Comparison of ENCODE assay signal across 8 cellular contexts in genomic region chr17:40112718-40113109, GRCh38. TPM values are rescaled to one million over a fixed set of nuclear protein-coding genes. Genes with fewer than 3 reads are reported as not detected.
DNase-seq lines count a peak whose midpoint lies in the region; ATAC-seq and TF ChIP-seq lines count a peak whose summit lies in the region.

No MANE protein-coding gene starts in this region.

- H2AFZ ChIP-seq in OCI-LY7 (ENCODE audit: low read length), result peak overlapping the region; percentile 88

- no peak overlapping the region for H3K4me3 ChIP-seq in BLaER1 treated with 17β-estradiol and CSF1 and Interleukin-3, amounts not matched to agents 10 nM and 100 nM
- H3K4me3 ChIP-seq in OCI-LY7 (ENCODE audit: low read depth, low read length, poor library complexity, severe bottlenecking) (peak overlapping the region; percentile 64), esophagus (ENCODE audit: low read depth in 1 of 2, low read length in 2 of 2) (no peak overlapping the region), neutrophil (ENCODE audit: low read depth in 1 of 2, low read length in 1 of 2) (no peak overlapping the region)

- intact Hi-C loops in OCI-LY7 (cut with micrococcal nuclease; ENCODE audit: unreplicated experiment), result loop anchor here (1.0 to 5.0 kb wide), 4 partner anchors 28 to 175 kb away; partner anchors contain the start of genes CASC3 and CDC6

- no peaks in the 10 kb centered on the region for H4K20me1 ChIP-seq in BLaER1 treated with 17β-estradiol and CSF1 and Interleukin-3, amounts not matched to agents 10 nM and 100 nM
- H4K20me1 ChIP-seq in OCI-LY7 (ENCODE audit: insufficient read depth, low read length), result no peaks in the 10 kb centered on the region

- peaks cover 61 to 66% (median 64%) of the 10 kb centered on the region in 10 experiments for H3K4me1 ChIP-seq in BLaER1 treated with 17β-estradiol and CSF1 and Interleukin-3, amounts not matched to agents 10 nM and 100 nM
- H3K4me1 ChIP-seq in OCI-LY7 (ENCODE audit: insufficient read depth, low read length, poor library complexity, severe bottlenecking) (peaks cover 66% of the 10 kb centered on the region), esophagus (ENCODE audit: control insufficient read depth in 2 of 2, insufficient read depth in 2 of 2, low read length in 1 of 2) (peaks cover 8 to 10% of the 10 kb centered on the region in 2 donors), neutrophil (ENCODE audit: control insufficient read depth in 1 of 2, insufficient read depth in 1 of 2, low read depth in 1 of 2, low read length in 1 of 2) (peaks cover 47 to 52% of the 10 kb centered on the region in 2 experiments)

- peak overlapping the region; percentile 25 to 96 (median 88); a peak in 21 of 22 replicates for H3K27ac ChIP-seq in BLaER1 treated with 17β-estradiol and CSF1 and Interleukin-3, amounts not matched to agents 10 nM and 100 nM
- H3K27ac ChIP-seq in OCI-LY7 (ENCODE audit: low read depth, low read length, poor library complexity, severe bottlenecking) (peak overlapping the region; percentile 78), esophagus (ENCODE audit: low read depth in 2 of 2, low read length in 1 of 2) (peak overlapping the region; percentile 89 to 97), neutrophil (peak overlapping the region; percentile 64)

- no peaks in the 10 kb centered on the region for H3K9me2 ChIP-seq in OCI-LY7 (ENCODE audit: insufficient read depth, low read length)

- no peaks in the 10 kb centered on the region for H3K36me3 ChIP-seq in BLaER1 treated with 17β-estradiol and CSF1 and Interleukin-3, amounts not matched to agents 10 nM and 100 nM
- H3K36me3 ChIP-seq in OCI-LY7 (ENCODE audit: insufficient read depth, low read length), result no peaks in the 10 kb centered on the region
- H3K36me3 ChIP-seq in esophagus (ENCODE audit: control insufficient read depth in 2 of 2, insufficient read depth in 2 of 2, low read length in 1 of 2), result no peaks in the 10 kb centered on the region
- no peaks in the 10 kb centered on the region for H3K36me3 ChIP-seq in neutrophil

- no peak for ATAC-seq in HG03457 (IDR thresholded peaks at IDR 0.05; ENCODE audit: unreplicated experiment)
- no peak for ATAC-seq in GM21390 (IDR thresholded peaks at IDR 0.05; ENCODE audit: unreplicated experiment)
- no peak for ATAC-seq in HG02623 (IDR thresholded peaks at IDR 0.05; ENCODE audit: unreplicated experiment)

- H3K27me3 ChIP-seq in BLaER1 treated with 17β-estradiol and CSF1 and Interleukin-3, amounts not matched to agents 10 nM and 100 nM, result no peaks in the 10 kb centered on the region
- H3K27me3 ChIP-seq in esophagus (ENCODE audit: control insufficient read depth in 1 of 2, insufficient read depth in 2 of 2, low read length in 2 of 2) (no peaks in the 10 kb centered on the region), neutrophil (no peaks in the 10 kb centered on the region)

- CTCF ChIA-PET in OCI-LY7 (lab: Charles Lee; ENCODE audit: unreplicated experiment), result interaction anchor here (0.5 to 2.8 kb wide), 11 partner anchors 10 to 105 kb away, joined by 3 to 21 read pairs (median 6); partner anchors contain the start of genes CASC3, MSL1 and NR1D1

- POLR2A ChIA-PET in OCI-LY7 (lab: Charles Lee), result interaction anchor here (0.5 to 4.1 kb wide), 9 partner anchors 14 to 913 kb away, joined by 3 to 52 read pairs (median 4); partner anchors contain the start of genes NR1D1, RPL19 and WIPF2

- H3K9ac ChIP-seq in BLaER1 treated with 17β-estradiol and CSF1 and Interleukin-3, amounts not matched to agents 10 nM and 100 nM, result peak overlapping the region in 10 of 11 experiments; percentile 33 to 83 (median 72); a peak in 21 of 22 replicates

- H3K9me3 ChIP-seq in BLaER1 treated with 17β-estradiol and CSF1 and Interleukin-3, amounts not matched to agents 10 nM and 100 nM (replicated peaks in 1 of 11), result no peaks in the 10 kb centered on the region
- H3K9me3 ChIP-seq in OCI-LY7 (ENCODE audit: low read length) (no peaks in the 10 kb centered on the region), esophagus (ENCODE audit: control insufficient read depth in 2 of 2, insufficient read depth in 1 of 2, low read depth in 1 of 2, low read length in 1 of 2) (no peaks in the 10 kb centered on the region), neutrophil (no peaks in the 10 kb centered on the region)

- BruUV-seq in OCI-LY7 (replicated peaks; lab: Mats Ljungman, UMichigan), result no TSS peak

- 34 to 45% methylated on average over 4 of the region's 4 CpGs for WGBS in esophagus, 2 donors

- DNase-seq in OCI-LY7 (ENCODE audit: low spot score), result no peak
- DNase-seq in D341Med (ENCODE audit: low spot score), result no peak

- H3K79me2 ChIP-seq in OCI-LY7 (ENCODE audit: insufficient read depth, low read depth, low read length), result no peaks in the 10 kb centered on the region

- TF ChIP-seq CTCF in OCI-LY7 (conservative IDR thresholded peaks at IDR 0.05; ENCODE audit: low read length) (no peak), neutrophil (IDR thresholded peaks at IDR 0.05) (no peak)

- peak overlapping the region; percentile 70 to 94 (median 88) for H3K4me2 ChIP-seq in BLaER1 treated with 17β-estradiol and CSF1 and Interleukin-3, amounts not matched to agents 10 nM and 100 nM
- peak overlapping the region; percentile 53 for H3K4me2 ChIP-seq in OCI-LY7 (ENCODE audit: low read length)

RNA-seq across cellular contexts. Expression of gene MSL1, which starts 9.1 kb away (rescaled TPM):
- 67.2 and 95.4 TPM in 2 replicates for total RNA-seq in OCI-LY7 (2014; rRNA removed; shearing (Covaris generic))
- 96.0 and 97.2 TPM in 2 replicates for total RNA-seq in OCI-LY7 (2022)
- 10 to 100 TPM; 42.1 to 59.5 TPM for polyA plus RNA-seq in esophagus

RNA-seq across cellular contexts. Expression of gene NR1D1, which starts 12.3 kb away (rescaled TPM):
- total RNA-seq in OCI-LY7 (2014; rRNA removed; shearing (Covaris generic)), result 1.7 and 2.3 TPM in 2 replicates
- total RNA-seq in OCI-LY7 (2022), result 7.0 and 8.7 TPM in 2 replicates
- 10 to 100 TPM; 23.6 to 24.6 TPM for polyA plus RNA-seq in esophagus

RNA-seq across cellular contexts. Expression of gene CASC3, which starts 27.6 kb away (rescaled TPM):
- total RNA-seq in OCI-LY7 (2014; rRNA removed; shearing (Covaris generic)), result 42.6 and 46.9 TPM in 2 replicates
- total RNA-seq in OCI-LY7 (2022), result 100 and 117 TPM in 2 replicates
- polyA plus RNA-seq in esophagus, result 10 to 100 TPM; 24.3 to 24.6 TPM

RNA-seq across cellular contexts. Expression of gene THRA, which starts 49.9 kb away (rescaled TPM):
- total RNA-seq in OCI-LY7 (2014; rRNA removed; shearing (Covaris generic)), result 5.4 and 9.3 TPM in 2 replicates
- 3.9 and 5.1 TPM in 2 replicates for total RNA-seq in OCI-LY7 (2022)
- polyA plus RNA-seq in esophagus, result 10 to 100 TPM; 10.5 to 11.0 TPM

RNA-seq across cellular contexts. Expression of gene MED24, which starts 58.5 kb away (rescaled TPM):
- 36.3 and 65.9 TPM in 2 replicates for total RNA-seq in OCI-LY7 (2014; rRNA removed; shearing (Covaris generic))
- total RNA-seq in OCI-LY7 (2022), result 103 and 112 TPM in 2 replicates
- polyA plus RNA-seq in esophagus, result 10 to 100 TPM; 37.7 to 43.7 TPM
